Comparison of ENCODE assay signal across 2 cellular contexts in the genomic region with DNA sequence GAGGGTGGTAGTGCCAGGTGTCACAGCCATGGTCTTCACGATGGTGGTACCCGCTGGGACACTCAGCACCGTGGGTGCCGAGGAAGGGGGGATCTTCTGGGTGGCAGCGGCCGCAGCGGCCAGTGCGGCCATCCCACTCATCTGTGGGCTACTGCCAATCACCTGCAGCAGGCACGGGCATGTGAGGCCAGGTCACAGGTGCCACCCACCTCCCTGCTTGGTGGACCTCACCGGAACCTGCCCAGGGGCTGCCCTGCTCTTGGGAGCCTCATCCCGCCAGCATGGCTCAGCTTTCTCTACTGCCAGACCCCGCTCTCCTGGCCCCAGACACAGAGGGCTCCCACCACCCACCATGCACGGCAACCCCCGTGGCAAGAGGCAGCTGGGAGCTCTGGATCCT.
TF ChIP-seq lines count a peak whose summit lies in the region.

No MANE protein-coding gene starts in this region.

TF ChIP-seq in GM12891, 5 proteins besides CTCF, POLR2A, EP300 and RAD21:
- no peak for TF ChIP-seq POU2F2 (IDR thresholded peaks at IDR 0.05; ENCODE audit: low read depth, low read length)
- 0 out of 2 replicates have a peak, but pooled peaks have one; percentile 8 for TF ChIP-seq POLR2AphosphoS5 (IDR thresholded peaks at IDR 0.05; ENCODE audit: low read depth, low read length)
- TF ChIP-seq SPI1 (IDR thresholded peaks at IDR 0.05; ENCODE audit: low read depth, low read length), result no peak
- no peak for TF ChIP-seq TAF1 (IDR thresholded peaks at IDR 0.05; ENCODE audit: low read depth, low read length)
- TF ChIP-seq PAX5 (IDR thresholded peaks at IDR 0.05; ENCODE audit: insufficient read depth, low read length, severe bottlenecking), result no peak
TF ChIP-seq in GM12891: peak in this region for 1.

TF ChIP-seq in GM12878, 131 proteins besides CTCF, POLR2A, EP300 and RAD21:
- TF ChIP-seq ZSCAN29 (IDR thresholded peaks at IDR 0.05) (no peak), IKZF1 (conservative IDR thresholded peaks at IDR 0.05) (no peak), HDAC6 (IDR thresholded peaks at IDR 0.05; ENCODE audit: unreplicated experiment) (no peak), SUZ12 (IDR thresholded peaks at IDR 0.05; ENCODE audit: unreplicated experiment) (no peak), GABPA (IDR thresholded peaks at IDR 0.05; ENCODE audit: low read depth) (no peak)
- TF ChIP-seq, protein P1, sequence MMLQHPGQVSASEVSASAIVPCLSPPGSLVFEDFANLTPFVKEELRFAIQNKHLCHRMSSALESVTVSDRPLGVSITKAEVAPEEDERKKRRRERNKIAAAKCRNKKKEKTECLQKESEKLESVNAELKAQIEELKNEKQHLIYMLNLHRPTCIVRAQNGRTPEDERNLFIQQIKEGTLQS (IDR thresholded peaks at IDR 0.05; ENCODE audit: borderline replicate concordance, extremely low read depth, low read depth, low read length), result no peak
- TF ChIP-seq, protein P2, sequence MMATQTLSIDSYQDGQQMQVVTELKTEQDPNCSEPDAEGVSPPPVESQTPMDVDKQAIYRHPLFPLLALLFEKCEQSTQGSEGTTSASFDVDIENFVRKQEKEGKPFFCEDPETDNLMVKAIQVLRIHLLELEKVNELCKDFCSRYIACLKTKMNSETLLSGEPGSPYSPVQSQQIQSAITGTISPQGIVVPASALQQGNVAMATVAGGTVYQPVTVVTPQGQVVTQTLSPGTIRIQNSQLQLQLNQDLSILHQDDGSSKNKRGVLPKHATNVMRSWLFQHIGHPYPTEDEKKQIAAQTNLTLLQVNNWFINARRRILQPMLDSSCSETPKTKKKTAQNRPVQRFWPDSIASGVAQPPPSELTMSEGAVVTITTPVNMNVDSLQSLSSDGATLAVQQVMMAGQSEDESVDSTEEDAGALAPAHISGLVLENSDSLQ (IDR thresholded peaks at IDR 0.05), result no peak
